Comparison of ENCODE assay signal across 9 cellular contexts in the genomic region with DNA sequence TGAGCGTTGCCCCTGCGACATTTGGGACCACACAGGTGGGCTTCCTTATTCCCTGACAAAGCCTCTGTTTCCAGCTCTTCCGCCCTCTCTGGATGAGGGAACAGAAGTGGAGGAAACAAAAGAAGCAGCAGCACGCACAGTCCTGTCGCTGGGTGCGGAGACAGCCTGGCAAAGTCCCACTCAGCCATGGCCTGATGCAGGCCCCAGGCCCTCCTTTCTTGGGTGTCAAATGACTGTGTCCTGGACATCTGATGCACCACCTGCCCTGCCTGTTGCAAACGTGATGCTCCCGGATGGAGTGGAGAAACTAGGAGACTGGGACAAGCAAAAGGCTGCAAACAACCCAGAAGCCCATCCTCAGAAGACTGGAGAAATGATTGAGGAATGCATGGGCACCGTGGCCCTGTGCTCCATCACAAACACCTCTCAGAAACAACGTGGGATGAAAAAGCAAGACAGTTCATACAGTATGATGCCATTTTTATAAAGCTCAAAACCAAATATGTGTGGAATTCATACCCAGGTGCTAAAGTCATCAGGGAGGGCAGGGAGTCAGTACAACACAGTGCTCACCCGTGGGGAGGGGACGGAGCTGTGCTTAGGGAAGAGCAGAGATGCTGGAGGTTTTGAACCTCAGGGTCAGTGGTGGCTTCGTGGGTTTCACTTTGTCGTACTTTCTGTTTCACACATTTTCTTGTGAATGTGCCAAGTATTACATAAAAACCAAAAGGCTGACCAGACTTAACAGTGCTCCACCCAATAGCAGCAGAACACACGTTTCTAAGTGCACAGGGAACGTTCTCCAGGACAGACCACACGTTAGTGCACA. TPM values are rescaled to one million over a fixed set of nuclear protein-coding genes. Genes with fewer than 3 reads are reported as not detected.
DNase-seq lines count a peak whose midpoint lies in the region; ATAC-seq and TF ChIP-seq lines count a peak whose summit lies in the region.
"Had no signal": no experiment of that assay in that cellular context is flagged by ENCODE, and none has a peak within 500 bp of the region (broad histone marks: within the 10 kb centered on the region; RNA-seq: fewer than 3 reads in every experiment).

No MANE protein-coding gene starts in this region.

- POLR2A ChIA-PET in IMR-90 (lab: Charles Lee; ENCODE audit: unreplicated experiment): no interaction called here

- H3K18ac ChIP-seq in IMR-90 (ENCODE audit: low read depth, low read length): peak overlapping the region; percentile 42

- H4K91ac ChIP-seq in IMR-90 (ENCODE audit: insufficient read depth, low read depth, low read length): peak overlapping the region; percentile 56

- intact Hi-C loops in IMR-90 (cut with micrococcal nuclease): loop anchor here (2.0 kb wide), 1 partner anchor 27 kb away; a partner anchor contains a TSS
- intact Hi-C loops in vagina (cut with DNase I): no loop called here

- no peak overlapping the region for H3K56ac ChIP-seq in IMR-90 (ENCODE audit: extremely low read depth, insufficient read depth, low read length)

- peak overlapping the region; percentile 73 for H2AK9ac ChIP-seq in IMR-90 (replicated peaks; ENCODE audit: low read depth, low read length, poor library complexity)

- no peaks in the 10 kb centered on the region for H3K9me3 ChIP-seq in IMR-90 (ENCODE audit: control insufficient read depth, insufficient read depth, low read length)
- no peaks in the 10 kb centered on the region for H3K9me3 ChIP-seq in lung (ENCODE audit: control insufficient read depth in 2 of 2, insufficient read depth in 1 of 2, low read length in 1 of 2)
- no peaks in the 10 kb centered on the region for H3K9me3 ChIP-seq in vagina

- H3K14ac ChIP-seq in IMR-90 (replicated peaks; ENCODE audit: low read depth, low read length): peak overlapping the region; percentile 1

- H2BK120ac ChIP-seq in IMR-90 (ENCODE audit: low read depth, low read length): peak overlapping the region; percentile 41

- H3K36me3 ChIP-seq in IMR-90 (ENCODE audit: control insufficient read depth, insufficient read depth, low read length): peaks cover 32% of the 10 kb centered on the region
- peaks cover 30% of the 10 kb centered on the region for H3K36me3 ChIP-seq in brain microvascular endothelial cell (replicated peaks)
- peaks cover 11 to 39% of the 10 kb centered on the region in 2 donors for H3K36me3 ChIP-seq in lung (ENCODE audit: control insufficient read depth in 2 of 2, insufficient read depth in 2 of 2, low read length in 2 of 2)
- peaks cover 0 to 28% of the 10 kb centered on the region in 2 donors for H3K36me3 ChIP-seq in vagina

- no peak for TF ChIP-seq RAD21 in IMR-90 (IDR thresholded peaks at IDR 0.05; ENCODE audit: low read length)

- H3K4me3 ChIP-seq in IMR-90 (ENCODE audit: insufficient read depth, low read depth, low read length) (no peak overlapping the region; the same call in 1 of the 2 replicates), brain microvascular endothelial cell (ENCODE audit: low read depth, low read length) (no peak overlapping the region), lung (no peak overlapping the region), vagina (no peak overlapping the region)
- H3K4me3 ChIP-seq: K562 had no signal

- BruUV-seq in IMR-90 (replicated peaks; lab: Mats Ljungman, UMichigan): no TSS peak

- 14% methylated on average over 2 of the region's 17 CpGs; no CpG with 5 or more reads in 1 of the 2 experiments for whole genome bisulfite sequencing in IMR-90 (ENCODE audit: extremely low coverage in 2 of 2, insufficient read length in 1 of 2), 2 experiments
- WGBS in lung, 2 donors: 40 to 49% methylated on average over 17 of the region's 17 CpGs

- H2AFZ ChIP-seq in IMR-90 (replicated peaks; ENCODE audit: low read length, poor library complexity): peak overlapping the region; percentile 40

- peak overlapping the region; percentile 66 for H3K4ac ChIP-seq in IMR-90 (ENCODE audit: low read depth, low read length)

- in situ Hi-C loops in IMR-90 (cut with MboI; ENCODE audit: low sequenced_read_pairs) (no loop called here), brain microvascular endothelial cell (cut with HindIII; ENCODE audit: low pct_ligation_motif_present, low sequenced_read_pairs) (no loop called here)

- ATAC-seq in GM21447 (IDR thresholded peaks at IDR 0.05; ENCODE audit: unreplicated experiment) (peak; percentile 78), IMR-90 (ENCODE audit: low read depth) (peak; percentile 46), lung (ENCODE audit: insufficient read depth, low FRiP score) (peak; percentile 31)

- dilution Hi-C loops in IMR-90 (cut with HindIII; ENCODE audit: low sequenced_read_pairs, unreplicated experiment): no loop called here

- H3K79me1 ChIP-seq in IMR-90 (ENCODE audit: low read depth in 1 of 2, low read length in 2 of 2): peaks cover 0 to 9% of the 10 kb centered on the region in 2 experiments; a peak in 2 of 4 replicates

- peak; percentile 36 for DNase-seq in GM04503 (ENCODE audit: low read depth)
- DNase-seq in IMR-90: peak; percentile 47
- DNase-seq in brain microvascular endothelial cell: peak; percentile 24
- no peak for DNase-seq in lung (ENCODE audit: low spot score)
- DNase-seq in vagina (ENCODE audit: extremely low spot score in 2 of 2): no peak
- no peak for DNase-seq in NCI-H146 (lab: John Stamatoyannopoulos, UW)
- DNase-seq in ecto neural progenitor cell (ENCODE audit: low spot score): no peak

- H3K4me2 ChIP-seq in IMR-90 (ENCODE audit: low read depth, low read length): peak overlapping the region; percentile 64

- CTCF ChIA-PET in IMR-90 (lab: Yijun Ruan, JAX): interaction anchor here (1.1 kb wide), 1 partner anchor 22 kb away, joined by 3 read pairs; no protein-coding TSS in a partner anchor

- H3K4me1 ChIP-seq in IMR-90 (ENCODE audit: control insufficient read depth, insufficient read depth, low read length) (peaks cover 33% of the 10 kb centered on the region), lung (ENCODE audit: control insufficient read depth in 2 of 2, insufficient read depth in 2 of 2, low read length in 2 of 2) (peaks cover 4 to 18% of the 10 kb centered on the region in 2 donors), vagina (peaks cover 40% of the 10 kb centered on the region)

- peak overlapping the region; percentile 8; the same call in 1 of the 2 replicates for H3K9ac ChIP-seq in IMR-90 (ENCODE audit: low read depth, low read length)

- no peaks in the 10 kb centered on the region for H3K27me3 ChIP-seq in IMR-90 (ENCODE audit: control insufficient read depth, insufficient read depth, low read length)
- H3K27me3 ChIP-seq in brain microvascular endothelial cell (replicated peaks): no peaks in the 10 kb centered on the region
- H3K27me3 ChIP-seq in lung (ENCODE audit: control insufficient read depth, insufficient read depth): no peaks in the 10 kb centered on the region
- no peaks in the 10 kb centered on the region for H3K27me3 ChIP-seq in vagina

- TF ChIP-seq POLR2A in IMR-90 (IDR thresholded peaks at IDR 0.05; ENCODE audit: low read depth, low read length) (no peak), vagina (IDR thresholded peaks at IDR 0.05) (no peak)

- peaks cover 6% of the 10 kb centered on the region for H4K20me1 ChIP-seq in IMR-90 (ENCODE audit: insufficient read depth, low read length)

- peak overlapping the region; percentile 84; the same call in 1 of the 2 replicates for H2AK5ac ChIP-seq in IMR-90 (ENCODE audit: low read depth, low read length)

- H3K23ac ChIP-seq in IMR-90 (ENCODE audit: low read depth, low read length): peak overlapping the region; percentile 55; the same call in 1 of the 2 replicates

- H2BK15ac ChIP-seq in IMR-90 (ENCODE audit: low read depth, low read length): no peak overlapping the region

- H2BK20ac ChIP-seq in IMR-90 (ENCODE audit: low read depth, low read length): peak overlapping the region; percentile 2; the same call in 1 of the 2 replicates

- TF ChIP-seq CTCF in IMR-90 (conservative IDR thresholded peaks at IDR 0.05; ENCODE audit: low read depth, low read length): no peak
- TF ChIP-seq CTCF in brain microvascular endothelial cell (IDR thresholded peaks at IDR 0.05; ENCODE audit: low read depth, low read length, missing control alignments): no peak
- TF ChIP-seq CTCF in lung (IDR thresholded peaks at IDR 0.05; ENCODE audit: control extremely low read depth, extremely low read depth): no peak
- TF ChIP-seq CTCF in vagina (IDR thresholded peaks at IDR 0.05): no peak

- H4K5ac ChIP-seq in IMR-90 (ENCODE audit: low read depth, low read length): peak overlapping the region; percentile 37

- H3K27ac ChIP-seq in IMR-90 (ENCODE audit: insufficient read depth, low read length) (peak overlapping the region; percentile 83; the same call in 1 of the 2 replicates), brain microvascular endothelial cell (no peak overlapping the region), lung (ENCODE audit: low read depth in 1 of 2, low read length in 1 of 2) (peak overlapping the region in 1 of 2 donors; percentile 63), vagina (peak overlapping the region; percentile 89)

- peak overlapping the region in 1 of 2 experiments; percentile 26; a peak in 2 of 4 replicates for H4K8ac ChIP-seq in IMR-90 (ENCODE audit: low read depth in 2 of 2, low read length in 2 of 2)

- peak overlapping the region; percentile 73 for H2BK5ac ChIP-seq in IMR-90 (ENCODE audit: low read depth, low read length, poor library complexity, severe bottlenecking)

- peaks cover 23% of the 10 kb centered on the region for H3K9me1 ChIP-seq in IMR-90 (ENCODE audit: insufficient read depth, low read length)

TF ChIP-seq in IMR-90, 13 proteins besides CTCF, POLR2A, EP300 and RAD21:
- TF ChIP-seq NFE2L2 (IDR thresholded peaks at IDR 0.05; ENCODE audit: low read depth, low read length) (no peak), CEBPB (IDR thresholded peaks at IDR 0.05; ENCODE audit: low read depth, low read length) (no peak), MAZ (IDR thresholded peaks at IDR 0.05; ENCODE audit: borderline replicate concordance, low read depth, low read length) (peak; percentile 27; the same call in 1 of the 2 replicates)
TF ChIP-seq in IMR-90: peak in this region for 1.

RNA-seq across cellular contexts. Expression of a gene that starts 20.9 kb away (rescaled TPM):
- 2.8 and 3.0 TPM in 2 replicates for total RNA-seq in IMR-90 (2012; rRNA removed)
- 22.9 and 24.0 TPM in 2 replicates for polyA plus RNA-seq in IMR-90 (2012; rRNA removed)
- 6.2 and 11.7 TPM in 2 replicates for polyA plus RNA-seq in IMR-90 (2012; cell fraction: cytosol; rRNA removed)
- polyA plus RNA-seq in IMR-90 (2012; cell fraction: nucleus; rRNA removed; ENCODE audit: low replicate concordance): 98.7 and 169 TPM in 2 replicates
- 100 to 1,000 TPM in 1 of 2 donors, 10 to 100 TPM in 1; 26.2 to 103 TPM for total RNA-seq in lung
- polyA plus RNA-seq in lung: 10 to 100 TPM; 49.0 to 58.5 TPM
- total RNA-seq in vagina: 54.3 TPM

RNA-seq across cellular contexts. Expression of a gene that starts 26.9 kb away (rescaled TPM):
- total RNA-seq in IMR-90 (2012; rRNA removed) (3,396 and 3,430 TPM in 2 replicates), lung (1,000 to 10,000 TPM; 1,416 to 1,610 TPM), vagina (1,197 TPM)
- polyA plus RNA-seq in IMR-90 (2012; rRNA removed) (4,788 and 4,883 TPM in 2 replicates), lung (1,000 to 10,000 TPM; 3,319 to 5,113 TPM)
- polyA plus RNA-seq in IMR-90 (2012; cell fraction: cytosol; rRNA removed): 3,102 and 3,821 TPM in 2 replicates
- polyA plus RNA-seq in IMR-90 (2012; cell fraction: nucleus; rRNA removed; ENCODE audit: low replicate concordance): 630 and 1,845 TPM in 2 replicates

Comparison
In these comparisons a context has a peak if more than half of its experiments do, and no peak if none do; other contexts are left out.
1. DNase-seq: peak in GM04503 (single experiment), IMR-90 (single experiment) and brain microvascular endothelial cell (single experiment); none in lung (single experiment), vagina (0 of 2), NCI-H146 (single experiment) and ecto neural progenitor cell (single experiment).
2. Peak in every context shown above with its lines, with median percentiles within 50 percentile points of each other: ATAC-seq.